ENCODE assay signal across 17 cellular contexts in genomic region chr3:143808999-143809700, GRCh38. TPM values are rescaled to one million over a fixed set of nuclear protein-coding genes. Genes with fewer than 3 reads are reported as not detected.
DNase-seq lines count a peak whose midpoint lies in the region; ATAC-seq and TF ChIP-seq lines count a peak whose summit lies in the region.
"Had no signal": no experiment of that assay in that cellular context is flagged by ENCODE, and none has a peak within 500 bp of the region (broad histone marks: within the 10 kb centered on the region; RNA-seq: fewer than 3 reads in every experiment).

No MANE protein-coding gene starts in this region.

- H3K4me3 ChIP-seq in adipocyte (ENCODE audit: low read length), result peak overlapping the region; percentile 8
- H3K4me3 ChIP-seq in uterus, result no peak overlapping the region

- peak overlapping the region; percentile 66 for H3K27ac Mint-ChIP-seq in mesothelial cell of epicardium
- H3K27ac Mint-ChIP-seq: activated naive CD4-positive, alpha-beta T cell treated with anti-CD3 and anti-CD28 coated beads, Interleukin-2, amount 10 ng/mL, durations not matched to agents 7 days and 5 days; stimulated activated effector memory CD8-positive, alpha-beta T cell treated with anti-CD3 and anti-CD28 coated beads, Interleukin-12 subunit alpha, Interleukin-12 subunit beta, amount 100 ng/mL, for 72 hours had no signal

- TF ChIP-seq CTCF in mesothelial cell of epicardium (IDR thresholded peaks at IDR 0.05; ENCODE audit: unreplicated experiment), result no peak
- TF ChIP-seq CTCF in uterus (IDR thresholded peaks at IDR 0.05), result no peak

- H3K4me1 Mint-ChIP-seq in mesothelial cell of epicardium, result peaks cover 32% of the 10 kb centered on the region

- peaks cover 4% of the 10 kb centered on the region for H3K9me3 Mint-ChIP-seq in mesothelial cell of epicardium
- H3K9me3 Mint-ChIP-seq: activated naive CD4-positive, alpha-beta T cell treated with anti-CD3 and anti-CD28 coated beads, Interleukin-2, amount 10 ng/mL, durations not matched to agents 7 days and 5 days; central memory CD8-positive, alpha-beta T cell; stimulated activated effector memory CD8-positive, alpha-beta T cell treated with anti-CD3 and anti-CD28 coated beads, Interleukin-12 subunit alpha, Interleukin-12 subunit beta, amount 100 ng/mL, for 72 hours had no signal

- ATAC-seq in HG02840 (IDR thresholded peaks at IDR 0.05; ENCODE audit: low FRiP score, unreplicated experiment), result no peak
- ATAC-seq: stimulated activated effector memory CD8-positive, alpha-beta T cell treated with anti-CD3 and anti-CD28 coated beads, Interleukin-12 subunit alpha, Interleukin-12 subunit beta, amount 100 ng/mL, for 72 hours had no signal

- no peak overlapping the region for H3K4me3 Mint-ChIP-seq in mesothelial cell of epicardium
- H3K4me3 Mint-ChIP-seq: activated naive CD4-positive, alpha-beta T cell treated with anti-CD3 and anti-CD28 coated beads, Interleukin-2, amount 10 ng/mL, durations not matched to agents 7 days and 5 days; central memory CD8-positive, alpha-beta T cell; stimulated activated effector memory CD8-positive, alpha-beta T cell treated with anti-CD3 and anti-CD28 coated beads, Interleukin-12 subunit alpha, Interleukin-12 subunit beta, amount 100 ng/mL, for 72 hours had no signal

- H3K4me1 ChIP-seq in adipocyte (ENCODE audit: control insufficient read depth, insufficient read depth, low read length) (peaks cover 54% of the 10 kb centered on the region), uterus (no peaks in the 10 kb centered on the region)

- intact Hi-C loops in uterus (cut with DNase I; ENCODE audit: low total_unique reads), result no loop called here

- H3K9ac ChIP-seq in adipocyte (ENCODE audit: low read length), result peak overlapping the region; percentile 59

- no peak for TF ChIP-seq POLR2A in uterus (IDR thresholded peaks at IDR 0.05)

- H3K27ac ChIP-seq in uterus, result peak overlapping the region; percentile 7 to 52

- no peaks in the 10 kb centered on the region for H3K27me3 Mint-ChIP-seq in mesothelial cell of epicardium (ENCODE audit: low read depth)
- H3K27me3 Mint-ChIP-seq: activated naive CD4-positive, alpha-beta T cell treated with anti-CD3 and anti-CD28 coated beads, Interleukin-2, amount 10 ng/mL, durations not matched to agents 7 days and 5 days; central memory CD8-positive, alpha-beta T cell had no signal

- no peaks in the 10 kb centered on the region for H3K36me3 Mint-ChIP-seq in mesothelial cell of epicardium
- H3K36me3 Mint-ChIP-seq: activated naive CD4-positive, alpha-beta T cell treated with anti-CD3 and anti-CD28 coated beads, Interleukin-2, amount 10 ng/mL, durations not matched to agents 7 days and 5 days; stimulated activated effector memory CD8-positive, alpha-beta T cell treated with anti-CD3 and anti-CD28 coated beads, Interleukin-12 subunit alpha, Interleukin-12 subunit beta, amount 100 ng/mL, for 72 hours had no signal

- H3K36me3 ChIP-seq in adipocyte (ENCODE audit: control insufficient read depth, insufficient read depth, low read length, severe bottlenecking), result no peaks in the 10 kb centered on the region
- no peaks in the 10 kb centered on the region for H3K36me3 ChIP-seq in uterus

- H3K27me3 ChIP-seq in adipocyte (replicated peaks; ENCODE audit: control insufficient read depth, insufficient read depth, low read length) (no peaks in the 10 kb centered on the region), uterus (no peaks in the 10 kb centered on the region)

- DNase-seq in adipocyte (ENCODE audit: low read depth), result peak; percentile 72
- peak; percentile 92 for DNase-seq in fibroblast of peridontal ligament (ENCODE audit: extremely low read depth)
- DNase-seq in mesothelial cell of epicardium (ENCODE audit: low spot score in 2 of 2, unreplicated experiment in 2 of 2), result no peak
- DNase-seq in uterus, result no peak
- no peak for DNase-seq in cerebellar cortex (ENCODE audit: low spot score)
- no peak for DNase-seq in stimulated activated CD4-positive, alpha-beta T cell treated with anti-CD3 and anti-CD28 coated beads, Interleukin-15, amount 100 ng/mL, for 24 hours
- DNase-seq: activated CD4-positive, CD25-positive, alpha-beta regulatory T cell; activated naive CD4-positive, alpha-beta T cell treated with anti-CD3 and anti-CD28 coated beads, Interleukin-2, amount 10 ng/mL, durations not matched to agents 7 days and 5 days; COR-L47; GDM1; KG1; NCI-H1930; stimulated activated CD4-positive, alpha-beta T cell treated with anti-CD3 and anti-CD28 coated beads, Interleukin-4, amount 100 ng/mL, for 1 hour; T-helper 1 cell had no signal

- H3K9me3 ChIP-seq in adipocyte (ENCODE audit: control insufficient read depth, low read length) (no peaks in the 10 kb centered on the region), uterus (no peaks in the 10 kb centered on the region)

RNA-seq across cellular contexts. Expression of gene SLC9A9, which starts 39.1 kb away (rescaled TPM):
- 2.7 to 4.2 TPM (median 3.8 TPM) in 3 replicates for total RNA-seq in mesothelial cell of epicardium
- 10 to 100 TPM; 12.8 to 63.8 (median 33.3) TPM for total RNA-seq in uterus

Comparison
In these comparisons a context has a peak if more than half of its experiments do, and no peak if none do; other contexts are left out.
1. DNase-seq: peak in adipocyte (single experiment) and fibroblast of peridontal ligament (single experiment); none in mesothelial cell of epicardium (0 of 2), uterus (0 of 2), cerebellar cortex (single experiment) and stimulated activated CD4-positive, alpha-beta T cell treated with anti-CD3 and anti-CD28 coated beads, Interleukin-15, amount 100 ng/mL, for 24 hours (single experiment).